18 cellular contexts compared by ENCODE assay signal in the genomic region with DNA sequence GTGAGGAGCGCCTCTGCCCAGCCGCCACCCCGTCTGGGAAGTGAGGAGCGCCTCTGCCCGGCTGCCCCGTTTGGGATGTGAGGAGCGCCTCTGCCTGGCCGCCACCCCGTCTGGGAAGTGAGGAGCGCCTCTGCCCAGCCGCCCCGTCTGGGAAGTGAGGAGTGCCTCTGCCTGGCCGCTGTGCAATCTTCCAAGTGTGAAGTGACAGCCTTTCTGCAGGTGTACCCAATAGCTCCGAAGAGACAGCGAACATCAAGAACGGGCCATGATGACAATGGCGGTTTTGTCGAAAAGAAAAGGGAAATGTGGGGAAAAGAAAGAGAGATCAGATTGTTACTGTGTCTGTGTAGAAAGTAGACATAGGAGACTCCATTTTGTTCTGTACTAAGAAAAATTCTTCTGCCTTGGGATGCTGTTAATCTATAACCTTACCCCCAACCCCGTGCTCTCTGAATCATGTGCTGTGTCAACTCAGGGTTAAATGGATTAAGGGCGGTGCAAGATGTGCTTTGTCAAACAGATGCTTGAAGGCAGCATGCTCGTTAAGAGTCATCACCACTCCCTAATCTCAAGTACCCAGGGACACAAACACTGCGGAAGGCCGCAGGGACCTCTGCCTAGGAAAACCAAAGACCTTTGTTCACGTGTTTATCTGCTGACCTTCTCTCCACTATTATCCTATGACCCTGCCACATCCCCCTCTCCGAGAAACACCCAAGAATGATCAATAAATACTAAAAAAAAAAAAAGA. TPM values are rescaled to one million over a fixed set of nuclear protein-coding genes. Genes with fewer than 3 reads are reported as not detected.
"Had no signal": no experiment of that assay in that cellular context is flagged by ENCODE, and none has a peak within 500 bp of the region (broad histone marks: within the 10 kb centered on the region; RNA-seq: fewer than 3 reads in every experiment).

No MANE protein-coding gene starts in this region.

RNA-seq across cellular contexts. Expression of gene AVP, which starts 41.4 kb away (rescaled TPM):
- total RNA-seq: kidney epithelial cell, lower leg skin, lung, mesothelial cell of epicardium, mononuclear cell, natural killer cell, occipital lobe, osteocyte, posterior vena cava, psoas muscle, sigmoid colon, skeletal muscle tissue, smooth muscle cell, temporal lobe, tibial nerve, ureter, uterus had no signal
- polyA plus RNA-seq: lung, psoas muscle, sigmoid colon, smooth muscle cell had no signal

RNA-seq across cellular contexts. Expression of gene OXT, which starts 54.5 kb away (rescaled TPM):
- total RNA-seq: kidney epithelial cell, left ventricle myocardium inferior, lower leg skin, lung, mesothelial cell of epicardium, mononuclear cell, natural killer cell, occipital lobe, osteocyte, posterior vena cava, psoas muscle, sigmoid colon, skeletal muscle tissue, smooth muscle cell, temporal lobe, ureter had no signal
- polyA plus RNA-seq: lung had no signal
